ENCODE assay signal across 1 cellular context in the genomic region with DNA sequence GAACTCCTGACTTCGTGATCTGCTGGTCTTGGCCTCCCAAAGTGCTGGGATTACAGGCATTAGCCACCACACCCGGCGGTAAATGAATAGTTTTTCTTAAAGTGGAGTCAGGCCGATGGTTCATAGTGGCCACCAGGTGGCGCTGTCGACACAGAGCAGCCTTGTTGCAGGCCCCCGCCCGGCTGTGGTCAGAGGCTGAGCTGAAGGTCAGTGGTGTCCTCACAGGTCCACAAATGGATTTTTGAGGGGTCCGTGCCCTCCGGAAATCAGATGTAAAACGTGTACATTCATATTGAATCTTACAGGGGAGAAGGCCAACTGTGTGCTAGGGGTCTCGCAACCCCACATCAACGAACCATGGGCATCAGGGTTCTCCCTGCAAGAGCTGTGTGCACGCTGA.
TF ChIP-seq lines count a peak whose summit lies in the region.

No MANE protein-coding gene starts in this region.

TF ChIP-seq in SK-N-SH, 30 proteins besides CTCF, POLR2A, EP300 and RAD21 (continued from another document):
- TF ChIP-seq, protein P1, sequence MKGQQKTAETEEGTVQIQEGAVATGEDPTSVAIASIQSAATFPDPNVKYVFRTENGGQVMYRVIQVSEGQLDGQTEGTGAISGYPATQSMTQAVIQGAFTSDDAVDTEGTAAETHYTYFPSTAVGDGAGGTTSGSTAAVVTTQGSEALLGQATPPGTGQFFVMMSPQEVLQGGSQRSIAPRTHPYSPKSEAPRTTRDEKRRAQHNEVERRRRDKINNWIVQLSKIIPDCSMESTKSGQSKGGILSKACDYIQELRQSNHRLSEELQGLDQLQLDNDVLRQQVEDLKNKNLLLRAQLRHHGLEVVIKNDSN (IDR thresholded peaks at IDR 0.05; ENCODE audit: borderline replicate concordance, low read depth), result no peak
- TF ChIP-seq EZH2phosphoT487 (IDR thresholded peaks at IDR 0.05; ENCODE audit: borderline replicate concordance, low read depth) (no peak), POLR2AphosphoS5 (IDR thresholded peaks at IDR 0.05; ENCODE audit: low read depth, low read length) (no peak), TAF1 (IDR thresholded peaks at IDR 0.05; ENCODE audit: borderline replicate concordance, low read depth, low read length) (no peak)
- TF ChIP-seq, protein P2, sequence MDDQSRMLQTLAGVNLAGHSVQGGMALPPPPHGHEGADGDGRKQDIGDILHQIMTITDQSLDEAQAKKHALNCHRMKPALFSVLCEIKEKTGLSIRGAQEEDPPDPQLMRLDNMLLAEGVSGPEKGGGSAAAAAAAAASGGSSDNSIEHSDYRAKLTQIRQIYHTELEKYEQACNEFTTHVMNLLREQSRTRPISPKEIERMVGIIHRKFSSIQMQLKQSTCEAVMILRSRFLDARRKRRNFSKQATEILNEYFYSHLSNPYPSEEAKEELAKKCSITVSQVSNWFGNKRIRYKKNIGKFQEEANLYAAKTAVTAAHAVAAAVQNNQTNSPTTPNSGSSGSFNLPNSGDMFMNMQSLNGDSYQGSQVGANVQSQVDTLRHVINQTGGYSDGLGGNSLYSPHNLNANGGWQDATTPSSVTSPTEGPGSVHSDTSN (IDR thresholded peaks at IDR 0.05), result no peak
- TF ChIP-seq, protein P3, sequence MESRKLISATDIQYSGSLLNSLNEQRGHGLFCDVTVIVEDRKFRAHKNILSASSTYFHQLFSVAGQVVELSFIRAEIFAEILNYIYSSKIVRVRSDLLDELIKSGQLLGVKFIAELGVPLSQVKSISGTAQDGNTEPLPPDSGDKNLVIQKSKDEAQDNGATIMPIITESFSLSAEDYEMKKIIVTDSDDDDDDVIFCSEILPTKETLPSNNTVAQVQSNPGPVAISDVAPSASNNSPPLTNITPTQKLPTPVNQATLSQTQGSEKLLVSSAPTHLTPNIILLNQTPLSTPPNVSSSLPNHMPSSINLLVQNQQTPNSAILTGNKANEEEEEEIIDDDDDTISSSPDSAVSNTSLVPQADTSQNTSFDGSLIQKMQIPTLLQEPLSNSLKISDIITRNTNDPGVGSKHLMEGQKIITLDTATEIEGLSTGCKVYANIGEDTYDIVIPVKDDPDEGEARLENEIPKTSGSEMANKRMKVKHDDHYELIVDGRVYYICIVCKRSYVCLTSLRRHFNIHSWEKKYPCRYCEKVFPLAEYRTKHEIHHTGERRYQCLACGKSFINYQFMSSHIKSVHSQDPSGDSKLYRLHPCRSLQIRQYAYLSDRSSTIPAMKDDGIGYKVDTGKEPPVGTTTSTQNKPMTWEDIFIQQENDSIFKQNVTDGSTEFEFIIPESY (IDR thresholded peaks at IDR 0.05; ENCODE audit: borderline replicate concordance, low read depth), result no peak
